9 cellular contexts compared by ENCODE assay signal in genomic region chr14:34301107-34301734, GRCh38.
DNase-seq lines count a peak whose midpoint lies in the region; ATAC-seq and TF ChIP-seq lines count a peak whose summit lies in the region.
"Had no signal": no experiment of that assay in that cellular context is flagged by ENCODE, and none has a peak within 500 bp of the region (broad histone marks: within the 10 kb centered on the region; RNA-seq: fewer than 3 reads in every experiment).

No MANE protein-coding gene starts in this region.

- H3K27ac ChIP-seq in KMS-11 (no peak overlapping the region), neural progenitor cell (no peak overlapping the region), coronary artery (no peak overlapping the region)
- H3K27ac ChIP-seq: BLaER1 treated with 17β-estradiol and CSF1 and Interleukin-3, amounts not matched to agents 10 nM and 100 nM had no signal

- no peaks in the 10 kb centered on the region for H3K36me3 ChIP-seq in KMS-11 (ENCODE audit: insufficient read depth)
- no peaks in the 10 kb centered on the region for H3K36me3 ChIP-seq in neural progenitor cell
- H3K36me3 ChIP-seq: BLaER1 treated with 17β-estradiol and CSF1 and Interleukin-3, amounts not matched to agents 10 nM and 100 nM had no signal

- H3K36me3 Mint-ChIP-seq in neural progenitor cell, result no peaks in the 10 kb centered on the region

- H3K27me3 ChIP-seq in KMS-11 (ENCODE audit: insufficient read depth, low read depth), result no peaks in the 10 kb centered on the region
- H3K27me3 ChIP-seq in neural progenitor cell, result no peaks in the 10 kb centered on the region
- H3K27me3 ChIP-seq: BLaER1 treated with 17β-estradiol and CSF1 and Interleukin-3, amounts not matched to agents 10 nM and 100 nM had no signal

- ATAC-seq in HG03565 (IDR thresholded peaks at IDR 0.05; ENCODE audit: unreplicated experiment), result no peak

- no peaks in the 10 kb centered on the region for H3K4me1 ChIP-seq in KMS-11 (ENCODE audit: low read depth, poor library complexity, severe bottlenecking)
- H3K4me1 ChIP-seq in neural progenitor cell, result peaks cover 11% of the 10 kb centered on the region

- no peaks in the 10 kb centered on the region for H3K9me3 ChIP-seq in neural progenitor cell (ENCODE audit: low read depth)
- H3K9me3 ChIP-seq: BLaER1 treated with 17β-estradiol and CSF1 and Interleukin-3, amounts not matched to agents 10 nM and 100 nM had no signal

- H3K4me3 ChIP-seq in KMS-11 (IDR thresholded peaks at IDR 0.05; ENCODE audit: insufficient read depth, low read depth, low read length), result no peak overlapping the region
- H3K4me3 ChIP-seq in epithelial cell of proximal tubule (ENCODE audit: low read depth, low read length), result no peak overlapping the region
- H3K4me3 ChIP-seq in neural progenitor cell, result no peak overlapping the region
- H3K4me3 ChIP-seq in coronary artery, result no peak overlapping the region
- H3K4me3 ChIP-seq: BLaER1 treated with 17β-estradiol and CSF1 and Interleukin-3, amounts not matched to agents 10 nM and 100 nM had no signal

- H3K27ac Mint-ChIP-seq in neural progenitor cell, result no peak overlapping the region

- H3F3A ChIP-seq in neural progenitor cell (ENCODE audit: low read depth), result peaks cover 9% of the 10 kb centered on the region

- TF ChIP-seq CTCF in KMS-11 (conservative IDR thresholded peaks at IDR 0.05; ENCODE audit: low read depth, low read length), result peak; percentile 74
- TF ChIP-seq CTCF in epithelial cell of proximal tubule (conservative IDR thresholded peaks at IDR 0.05; ENCODE audit: low read depth, low read length), result peak; percentile 78
- TF ChIP-seq CTCF in neural progenitor cell (IDR thresholded peaks at IDR 0.05), result peak; percentile 84
- TF ChIP-seq CTCF in coronary artery (IDR thresholded peaks at IDR 0.05), result no peak

- no peak overlapping the region for H3K4me3 Mint-ChIP-seq in neural progenitor cell

- no peaks in the 10 kb centered on the region for H4K20me1 ChIP-seq in KMS-11 (ENCODE audit: insufficient read depth)
- no peaks in the 10 kb centered on the region for H4K20me1 ChIP-seq in neural progenitor cell (ENCODE audit: low read depth)
- H4K20me1 ChIP-seq: BLaER1 treated with 17β-estradiol and CSF1 and Interleukin-3, amounts not matched to agents 10 nM and 100 nM had no signal

- DNase-seq in NCI-H146 (lab: John Stamatoyannopoulos, UW) (peak; percentile 9), NCI-H146 treated with DMSO at 0.1 percent for 48 hours (lab: John Stamatoyannopoulos, UW; ENCODE audit: unreplicated experiment) (no peak), OCI-M1 (lab: John Stamatoyannopoulos, UW) (peak; percentile 59), epithelial cell of proximal tubule (ENCODE audit: low read depth) (peak; percentile 4), neural progenitor cell (ENCODE audit: low spot score) (peak; percentile 77), coronary artery (ENCODE audit: low spot score) (no peak)

- peaks cover 6% of the 10 kb centered on the region for H3K4me1 Mint-ChIP-seq in neural progenitor cell

- H3K9ac ChIP-seq in KMS-11 (no peak overlapping the region), neural progenitor cell (no peak overlapping the region)
- H3K9ac ChIP-seq: BLaER1 treated with 17β-estradiol and CSF1 and Interleukin-3, amounts not matched to agents 10 nM and 100 nM had no signal

- H3K4me2 ChIP-seq in KMS-11, result no peak overlapping the region
- H3K4me2 ChIP-seq in neural progenitor cell, result no peak overlapping the region
- H3K4me2 ChIP-seq: BLaER1 treated with 17β-estradiol and CSF1 and Interleukin-3, amounts not matched to agents 10 nM and 100 nM had no signal

- no peaks in the 10 kb centered on the region for H3K79me2 ChIP-seq in KMS-11 (ENCODE audit: insufficient read depth, low read depth)
- no peaks in the 10 kb centered on the region for H3K79me2 ChIP-seq in neural progenitor cell (ENCODE audit: low read depth)

- H3K27me3 Mint-ChIP-seq in neural progenitor cell (ENCODE audit: insufficient read depth, low read depth), result peaks cover 3% of the 10 kb centered on the region

- H2AFZ ChIP-seq in KMS-11 (ENCODE audit: low read depth) (no peak overlapping the region), neural progenitor cell (replicated peaks) (peak overlapping the region; percentile 16)

- peaks cover 7% of the 10 kb centered on the region for H3K9me3 Mint-ChIP-seq in neural progenitor cell

Comparison
In these comparisons a context has a peak if more than half of its experiments do, and no peak if none do; other contexts are left out.
1. DNase-seq: peak in NCI-H146 (single experiment), OCI-M1 (single experiment), epithelial cell of proximal tubule (single experiment) and neural progenitor cell (single experiment); none in NCI-H146 treated with DMSO at 0.1 percent for 48 hours (single experiment) and coronary artery (single experiment).